17 cellular contexts compared by ENCODE assay signal in the genomic region with DNA sequence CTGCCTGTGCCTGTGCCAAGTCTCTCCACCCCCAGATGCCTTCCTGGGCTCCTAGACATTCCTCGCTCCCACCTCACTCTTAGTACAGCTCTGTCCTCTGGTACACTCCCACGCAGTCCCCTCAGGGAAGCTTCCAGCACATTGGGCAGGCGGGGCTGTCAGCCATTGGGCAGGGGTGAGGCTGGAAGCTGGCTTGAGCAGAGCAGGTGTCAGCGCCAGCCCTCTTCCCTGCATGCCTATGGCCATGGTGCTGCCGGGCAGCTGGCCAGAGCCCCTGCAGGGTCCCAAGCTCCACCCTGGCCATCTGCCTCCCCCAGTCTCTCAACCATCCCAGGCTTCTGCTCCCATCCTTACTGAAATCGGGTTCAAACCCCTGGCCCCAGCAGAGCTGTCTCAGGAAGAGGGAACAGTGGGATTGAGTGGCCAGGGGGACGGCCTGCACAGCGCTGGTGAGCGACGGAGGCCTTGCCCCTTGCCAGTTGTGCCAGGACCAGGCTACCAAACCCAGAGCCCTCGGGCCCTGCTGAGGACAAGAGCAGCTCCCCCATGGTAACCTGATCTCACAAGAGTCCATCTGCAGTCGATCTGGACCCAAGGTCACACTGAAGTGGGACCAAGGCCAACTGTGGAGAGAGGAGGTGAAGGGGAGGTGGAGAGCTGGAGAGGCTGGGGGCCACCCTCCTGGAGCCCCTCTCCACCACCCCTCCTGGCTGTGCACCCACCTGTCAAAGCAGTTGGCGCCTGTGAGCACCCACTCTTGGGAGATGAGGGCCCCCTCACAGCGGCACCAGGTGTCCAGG. TPM values are rescaled to one million over a fixed set of nuclear protein-coding genes. Genes with fewer than 3 reads are reported as not detected.
DNase-seq lines count a peak whose midpoint lies in the region; ATAC-seq and TF ChIP-seq lines count a peak whose summit lies in the region.
"Had no signal": no experiment of that assay in that cellular context is flagged by ENCODE, and none has a peak within 500 bp of the region (broad histone marks: within the 10 kb centered on the region; RNA-seq: fewer than 3 reads in every experiment).

No MANE protein-coding gene starts in this region.

- no peak overlapping the region for H4K12ac ChIP-seq in trophoblast cell (ENCODE audit: low read depth, low read length)

- H3K79me2 ChIP-seq in GM23248 (ENCODE audit: insufficient read depth): no peaks in the 10 kb centered on the region
- H3K79me2 ChIP-seq in H9 (ENCODE audit: insufficient read depth, low read length): no peaks in the 10 kb centered on the region
- peaks cover 2% of the 10 kb centered on the region for H3K79me2 ChIP-seq in trophoblast cell (ENCODE audit: control insufficient read depth, insufficient read depth, low read length, poor library complexity)

- H2BK12ac ChIP-seq in H9 (ENCODE audit: insufficient read length, low read depth, low read length): no peak overlapping the region
- H2BK12ac ChIP-seq in trophoblast cell (ENCODE audit: low read length): no peak overlapping the region

- in situ Hi-C loops in GM23248 (cut with MboI): loop anchor here (5.0 to 25.0 kb wide), 3 partner anchors 87 to 400 kb away; no protein-coding TSS in a partner anchor
- in situ Hi-C loops in transverse colon (cut with MboI; ENCODE audit: low pct_ligation_motif_present in 1 of 4, low pct_unique_long_range_greater_than_20kb in 1 of 4, low sequenced_read_pairs in 3 of 4): loop anchor here (5.0 to 25.0 kb wide), 5 partner anchors 80 to 400 kb away; a partner anchor contains a TSS

- 76 to 79% methylated on average over 14 of the region's 14 CpGs for WGBS in GM23248 (ENCODE audit: low coverage in 1 of 2, low lambda C conversion rate in 2 of 2, missing lambda C conversion rate in 2 of 2), 2 experiments
- 80% methylated on average over 9 of the region's 14 CpGs; no CpG with 5 or more reads in 1 of the 2 donors for WGBS in transverse colon (ENCODE audit: low coverage in 1 of 2), 2 donors
- no CpG with 5 or more reads among the region's 14 CpGs for WGBS in H9 (ENCODE audit: extremely low coverage, insufficient read length, low lambda C conversion rate)
- WGBS in trophoblast cell (ENCODE audit: extremely low coverage, insufficient coverage, insufficient read length): no CpG with 5 or more reads among the region's 14 CpGs

- TF ChIP-seq CTCF in dorsolateral prefrontal cortex (IDR thresholded peaks at IDR 0.05 in 54 of 56, conservative IDR thresholded peaks at IDR 0.05 in 2 of 56; ENCODE audit: low read depth in 1 of 56, partially characterized antibody in 56 of 56) (no peak), transverse colon (IDR thresholded peaks at IDR 0.05) (no peak), H9 (conservative IDR thresholded peaks at IDR 0.05) (no peak)

- H3K56ac ChIP-seq in H9 (ENCODE audit: insufficient read length, low read depth, low read length): no peak overlapping the region

- H3K4me2 ChIP-seq in GM23248 (ENCODE audit: unreplicated experiment): no peak overlapping the region
- no peak overlapping the region for H3K4me2 ChIP-seq in H9 (ENCODE audit: insufficient read depth, insufficient read length, low read length)
- H3K4me2 ChIP-seq in trophoblast cell (ENCODE audit: low read length): no peak overlapping the region

- no peak overlapping the region for H4K8ac ChIP-seq in H9 (replicated peaks; ENCODE audit: insufficient read length, low read depth, low read length)
- H4K8ac ChIP-seq in trophoblast cell (ENCODE audit: low read depth, low read length): no peak overlapping the region

- H3K23me2 ChIP-seq in H9 (ENCODE audit: insufficient read length, low read depth, low read length, poor library complexity, severe bottlenecking): no peaks in the 10 kb centered on the region

- H3K9ac ChIP-seq in GM23248: no peak overlapping the region
- no peak overlapping the region for H3K9ac ChIP-seq in H9 (ENCODE audit: extremely low read depth, insufficient read length, low read length)
- no peak overlapping the region for H3K9ac ChIP-seq in trophoblast cell (ENCODE audit: low read length)

- no peak overlapping the region for H2AK5ac ChIP-seq in H9 (ENCODE audit: insufficient read length, low read length)
- H2AK5ac ChIP-seq in trophoblast cell (ENCODE audit: low read length): no peak overlapping the region

- H2BK15ac ChIP-seq in H9 (ENCODE audit: low read depth, low read length): no peak overlapping the region

- no peaks in the 10 kb centered on the region for H3K27me3 ChIP-seq in GM23248 (replicated peaks; ENCODE audit: insufficient read depth)
- H3K27me3 ChIP-seq in dorsolateral prefrontal cortex: no peaks in the 10 kb centered on the region
- H3K27me3 ChIP-seq in transverse colon: no peaks in the 10 kb centered on the region
- no peaks in the 10 kb centered on the region for H3K27me3 ChIP-seq in H9 (ENCODE audit: insufficient read depth, low read length)
- no peaks in the 10 kb centered on the region for H3K27me3 ChIP-seq in trophoblast cell (ENCODE audit: insufficient read depth, low read length)
- H3K27me3 ChIP-seq: gastrocnemius medialis had no signal

- no peak overlapping the region for H3T11ph ChIP-seq in H9 (ENCODE audit: low read length)

- H3K14ac ChIP-seq in H9 (ENCODE audit: insufficient read depth, low read length) (no peak overlapping the region), trophoblast cell (ENCODE audit: low read length) (no peak overlapping the region)

- H3K18ac ChIP-seq in H9 (ENCODE audit: insufficient read length, low read depth, low read length) (no peak overlapping the region), trophoblast cell (ENCODE audit: low read length) (no peak overlapping the region)

- no peak overlapping the region for H3K4ac ChIP-seq in H9 (ENCODE audit: low read depth, low read length)
- H3K4ac ChIP-seq in trophoblast cell (ENCODE audit: low read depth, low read length): no peak overlapping the region

- no peaks in the 10 kb centered on the region for H3K9me2 ChIP-seq in GM23248 (ENCODE audit: insufficient read depth)

- no peaks in the 10 kb centered on the region for H4K20me1 ChIP-seq in GM23248 (ENCODE audit: insufficient read depth)
- no peaks in the 10 kb centered on the region for H4K20me1 ChIP-seq in H9 (ENCODE audit: control insufficient read depth, insufficient read depth, insufficient read length)

- H3K9me3 Mint-ChIP-seq in H9: no peaks in the 10 kb centered on the region; a peak in 1 of 5 replicates

- TF ChIP-seq EP300 in transverse colon (IDR thresholded peaks at IDR 0.05; ENCODE audit: low read depth): no peak

- H2AFZ ChIP-seq in GM23248 (no peak overlapping the region), H9 (ENCODE audit: low read length) (no peak overlapping the region), trophoblast cell (ENCODE audit: insufficient read depth, low read length, poor library complexity) (no peak overlapping the region)

- H3K27ac ChIP-seq in GM23248 (no peak overlapping the region), dorsolateral prefrontal cortex (peak overlapping the region in 31 of 59 donors; percentile 18 to 96 (median 62)), transverse colon (no peak overlapping the region), H9 (ENCODE audit: insufficient read length, low read depth, low read length) (no peak overlapping the region), trophoblast cell (ENCODE audit: low read depth, low read length) (no peak overlapping the region)
- H3K27ac ChIP-seq: gastrocnemius medialis had no signal

- H3K23ac ChIP-seq in H9 (ENCODE audit: insufficient read length, low read depth, low read length) (no peak overlapping the region), trophoblast cell (ENCODE audit: low read length) (no peak overlapping the region)

- H3K36me3 Mint-ChIP-seq in T-helper 17 cell (ENCODE audit: low read depth) (no peaks in the 10 kb centered on the region), H9 (ENCODE audit: insufficient read depth in 1 of 3, low read depth in 3 of 3) (peaks cover 4 to 5% (median 4%) of the 10 kb centered on the region in 3 experiments; a peak in 5 of 7 replicates)

- no peak overlapping the region for H2BK5ac ChIP-seq in H9 (ENCODE audit: insufficient read length, low read length)
- H2BK5ac ChIP-seq in trophoblast cell (ENCODE audit: low read depth, low read length, poor library complexity): no peak overlapping the region

- no peak for ATAC-seq in T-helper 17 cell
- ATAC-seq: activated CD8-positive, alpha-beta T cell treated with anti-CD3 and anti-CD28 coated beads, Interleukin-2, amount 10 ng/mL, durations not matched to agents 7 days and 5 days; gastrocnemius medialis; right cardiac atrium had no signal

- H3K9me3 ChIP-seq in GM23248 (ENCODE audit: low read depth): no peaks in the 10 kb centered on the region
- H3K9me3 ChIP-seq in T-helper 17 cell (ENCODE audit: control insufficient read depth, low read length, poor library complexity, severe bottlenecking): no peaks in the 10 kb centered on the region
- no peaks in the 10 kb centered on the region for H3K9me3 ChIP-seq in transverse colon
- H3K9me3 ChIP-seq in H9 (ENCODE audit: control insufficient read depth, low read depth, low read length): no peaks in the 10 kb centered on the region
- H3K9me3 ChIP-seq in trophoblast cell (ENCODE audit: insufficient read depth, low read depth, low read length): peaks cover 2% of the 10 kb centered on the region
- H3K9me3 ChIP-seq: gastrocnemius medialis had no signal

- H4K91ac ChIP-seq in H9 (ENCODE audit: insufficient read length, low read depth, low read length) (no peak overlapping the region), trophoblast cell (ENCODE audit: low read depth, low read length) (no peak overlapping the region)

- intact Hi-C loops in dorsolateral prefrontal cortex (cut with DNase I) (loop anchor here (5.0 kb wide), 5 partner anchors 48 to 402 kb away; a partner anchor contains a TSS), posterior vena cava (cut with DNase I) (loop anchor here (5.0 to 10.0 kb wide), 3 partner anchors 87 to 400 kb away; no protein-coding TSS in a partner anchor), transverse colon (cut with DNase I; ENCODE audit: low total_unique reads) (loop anchor here (5.0 to 10.0 kb wide), 3 partner anchors 72 to 400 kb away; no protein-coding TSS in a partner anchor)

- DNase-seq in GM23248 (peak; percentile 51), NCI-H524 treated with DMSO at 0.1 percent for 48 hours (lab: John Stamatoyannopoulos, UW) (peak; percentile 74), dorsolateral prefrontal cortex (peak in 8 of 10 donors; percentile 67 to 89 (median 80)), posterior vena cava (ENCODE audit: low spot score) (peak; percentile 67), T-helper 17 cell (no peak), transverse colon (no peak), H9 (no peak), trophoblast cell (no peak)
- DNase-seq: activated CD8-positive, alpha-beta T cell treated with anti-CD3 and anti-CD28 coated beads, Interleukin-2, amount 10 ng/mL, durations not matched to agents 7 days and 5 days; activated effector memory CD4-positive, alpha-beta T cell treated with Interleukin-2 at 50 U/mL for 16 hours; gastrocnemius medialis; NCI-H1048; NCI-H226; stimulated activated naive CD4-positive, alpha-beta T cell treated with Interleukin-2 at 50 U/mL for 16 hours; T1000 had no signal

- peaks cover 32% of the 10 kb centered on the region for H3K4me1 Mint-ChIP-seq in T-helper 17 cell
- peaks cover 22 to 30% of the 10 kb centered on the region in 2 experiments for H3K4me1 Mint-ChIP-seq in H9

- TF ChIP-seq POLR2A in transverse colon (IDR thresholded peaks at IDR 0.05): no peak

- peaks cover 5% of the 10 kb centered on the region for H3F3A ChIP-seq in GM23248 (ENCODE audit: insufficient read depth)

- H3K79me1 ChIP-seq in H9 (ENCODE audit: insufficient read depth, low read depth, low read length, poor library complexity, severe bottlenecking) (no peaks in the 10 kb centered on the region), trophoblast cell (ENCODE audit: low read length) (peaks cover 8% of the 10 kb centered on the region)

- H2BK20ac ChIP-seq in H9 (ENCODE audit: low read depth, low read length, poor library complexity, severe bottlenecking): no peak overlapping the region

- H3K27me3 Mint-ChIP-seq in T-helper 17 cell: peaks cover 13% of the 10 kb centered on the region
- H3K27me3 Mint-ChIP-seq in H9 (ENCODE audit: low read depth): peaks cover 5% of the 10 kb centered on the region; the same call in 1 of the 2 replicates

- no peak overlapping the region for H4K5ac ChIP-seq in H9 (ENCODE audit: insufficient read length, low read depth, low read length)

- H3K4me3 Mint-ChIP-seq in T-helper 17 cell (no peak overlapping the region), H9 (no peak overlapping the region)
- H3K4me3 Mint-ChIP-seq: activated CD8-positive, alpha-beta T cell treated with anti-CD3 and anti-CD28 coated beads, Interleukin-2, amount 10 ng/mL, durations not matched to agents 7 days and 5 days had no signal

- H3K4me3 ChIP-seq in GM23248 (no peak overlapping the region), dorsolateral prefrontal cortex (no peak overlapping the region), transverse colon (no peak overlapping the region), trophoblast cell (ENCODE audit: low read depth, low read length) (no peak overlapping the region)
- H3K4me3 ChIP-seq: gastrocnemius medialis had no signal

- H3K4me1 ChIP-seq in GM23248 (ENCODE audit: insufficient read depth) (peaks cover 7% of the 10 kb centered on the region; the same call in 1 of the 2 replicates), transverse colon (peaks cover 10 to 17% (median 14%) of the 10 kb centered on the region in 4 donors), H9 (ENCODE audit: insufficient read depth, low read length) (no peaks in the 10 kb centered on the region), trophoblast cell (ENCODE audit: control insufficient read depth in 1 of 2, insufficient read depth in 2 of 2, low read length in 2 of 2) (peaks cover 4% of the 10 kb centered on the region in 2 experiments)

- H2BK120ac ChIP-seq in H9 (ENCODE audit: low read depth, low read length, poor library complexity, severe bottlenecking): no peak overlapping the region
- no peak overlapping the region for H2BK120ac ChIP-seq in trophoblast cell (ENCODE audit: insufficient read depth, low read length, poor library complexity)

- no peak overlapping the region for H3K27ac Mint-ChIP-seq in T-helper 17 cell
- no peak overlapping the region; a peak in 1 of 7 replicates for H3K27ac Mint-ChIP-seq in H9

- H3K36me3 ChIP-seq in GM23248 (ENCODE audit: low read depth): no peaks in the 10 kb centered on the region
- H3K36me3 ChIP-seq in transverse colon: no peaks in the 10 kb centered on the region
- no peaks in the 10 kb centered on the region for H3K36me3 ChIP-seq in trophoblast cell (ENCODE audit: control insufficient read depth in 1 of 2, insufficient read depth in 2 of 2, low read length in 2 of 2)
- H3K36me3 ChIP-seq: gastrocnemius medialis had no signal

RNA-seq across cellular contexts. Expression of a gene that starts 2.4 kb away (rescaled TPM):
- 14.9 and 15.5 TPM in 2 replicates for total RNA-seq in GM23248 (2014; rRNA removed; shearing (Covaris generic))
- polyA plus RNA-seq in GM23248 (2016; fragmentation: Nextera tagmentation; extraction: Ambion mirVana): 24.4 and 25.2 TPM in 2 replicates
- total RNA-seq in dorsolateral prefrontal cortex (10 to 100 TPM; 10.3 to 48.5 (median 28.0) TPM), posterior vena cava (1 to 10 TPM; 7.7 to 9.8 TPM), T-helper 17 cell (1 to 10 TPM in 1 of 2 donors, under 1 TPM in 1; 0.37 to 1.2 TPM), transverse colon (10 to 100 TPM in 2 of 4 donors, 1 to 10 TPM in 2; 6.0 to 17.6 (median 9.5) TPM), H9 (2021) (27.4 and 30.4 TPM in 2 replicates)
- 7.2 and 7.3 TPM in 2 replicates for polyA plus RNA-seq in trophoblast cell (2013)

RNA-seq across cellular contexts. Expression of a gene that starts 13.4 kb away (rescaled TPM):
- 11.3 and 21.2 TPM in 2 replicates for total RNA-seq in GM23248 (2014; rRNA removed; shearing (Covaris generic))
- polyA plus RNA-seq in GM23248 (2016; fragmentation: Nextera tagmentation; extraction: Ambion mirVana): 25.7 and 28.6 TPM in 2 replicates
- total RNA-seq in dorsolateral prefrontal cortex (10 to 100 TPM in 118 of 120 experiments, 1 to 10 TPM in 2; 9.3 to 31.4 (median 15.9) TPM), posterior vena cava (10 to 100 TPM; 28.8 to 29.2 TPM), T-helper 17 cell (10 to 100 TPM; 16.7 to 20.3 TPM), transverse colon (100 to 1,000 TPM in 1 of 4 donors, 10 to 100 TPM in 3; 15.3 to 112 (median 48.3) TPM), H9 (2021) (43.8 and 45.5 TPM in 2 replicates)
- polyA plus RNA-seq in trophoblast cell (2013): 21.4 and 22.8 TPM in 2 replicates

RNA-seq across cellular contexts. Expression of a gene that starts 22.1 kb away (rescaled TPM):
- 79.0 and 97.8 TPM in 2 replicates for total RNA-seq in GM23248 (2014; rRNA removed; shearing (Covaris generic))
- polyA plus RNA-seq in GM23248 (2016; fragmentation: Nextera tagmentation; extraction: Ambion mirVana): 155 and 156 TPM in 2 replicates
- total RNA-seq in dorsolateral prefrontal cortex (10 to 100 TPM in 12 of 120 experiments, 1 to 10 TPM in 108; 1.0 to 29.2 (median 4.0) TPM), posterior vena cava (100 to 1,000 TPM; 231 to 371 TPM), T-helper 17 cell (not detected), transverse colon (10 to 100 TPM; 39.7 to 67.3 (median 51.5) TPM), H9 (2021) (1.5 and 2.0 TPM in 2 replicates)
- polyA plus RNA-seq in trophoblast cell (2013): 1.3 and 1.6 TPM in 2 replicates
- total RNA-seq: activated CD8-positive, alpha-beta T cell treated with anti-CD3 and anti-CD28 coated beads, Interleukin-2, amount 10 ng/mL, durations not matched to agents 7 days and 5 days had no signal
- polyA plus RNA-seq: keratinocyte had no signal

RNA-seq across cellular contexts. Expression of a gene that starts 46.1 kb away (rescaled TPM):
- 7.8 and 9.1 TPM in 2 replicates for total RNA-seq in GM23248 (2014; rRNA removed; shearing (Covaris generic))
- 0.75 and 0.83 TPM in 2 replicates for polyA plus RNA-seq in GM23248 (2016; fragmentation: Nextera tagmentation; extraction: Ambion mirVana)
- 10 to 100 TPM; 26.1 to 82.1 (median 51.1) TPM for total RNA-seq in dorsolateral prefrontal cortex
- 10 to 100 TPM in 1 of 2 donors, 1 to 10 TPM in 1; 8.4 to 12.6 TPM for total RNA-seq in posterior vena cava
- under 1 TPM; 0.25 to 0.57 TPM for total RNA-seq in T-helper 17 cell
- total RNA-seq in transverse colon: 1 to 10 TPM; 2.2 to 7.2 (median 3.9) TPM
- 0.81 and 1.1 TPM in 2 replicates for total RNA-seq in H9 (2021)
- polyA plus RNA-seq in trophoblast cell (2013): 0.42 and 0.55 TPM in 2 replicates

Comparison
In these comparisons a context has a peak if more than half of its experiments do, and no peak if none do; other contexts are left out.
1. DNase-seq: peak in GM23248 (single experiment), NCI-H524 treated with DMSO at 0.1 percent for 48 hours (single experiment), dorsolateral prefrontal cortex (8 of 10) and posterior vena cava (single experiment); none in T-helper 17 cell (0 of 3), transverse colon (single experiment), H9 (single experiment) and trophoblast cell (0 of 2).
2. H3K27ac ChIP-seq: peak in dorsolateral prefrontal cortex (31 of 59); none in GM23248 (single experiment), transverse colon (0 of 4), H9 (single experiment) and trophoblast cell (single experiment).